ENCODE assay signal across 37 cellular contexts in genomic region chr5:127430627-127431026, GRCh38.
"Had no signal": no experiment of that assay in that cellular context is flagged by ENCODE, and none has a peak within 500 bp of the region (broad histone marks: within the 10 kb centered on the region; RNA-seq: fewer than 3 reads in every experiment).

No MANE protein-coding gene starts in this region.

- ATAC-seq: activated T-helper 17 cell treated with anti-CD3 and anti-CD28 coated beads, Interleukin-2, amount 50 U/mL, for 72 hours; PC-3; Right ventricle myocardium inferior had no signal

- H3K4me3 Mint-ChIP-seq: activated B cell treated with CpG ODN at 0.5 μM for 24 hours; activated CD4-positive, alpha-beta memory T cell treated with anti-CD3 and anti-CD28 coated beads for 36 hours; activated naive CD8-positive, alpha-beta T cell treated with anti-CD3 and anti-CD28 coated beads for 36 hours; activated T-helper 17 cell treated with anti-CD3 and anti-CD28 coated beads, Interleukin-2, amount 50 U/mL, for 72 hours had no signal

- H3K27me3 Mint-ChIP-seq: activated B cell treated with CpG ODN at 0.5 μM for 24 hours; activated CD4-positive, alpha-beta memory T cell treated with anti-CD3 and anti-CD28 coated beads for 36 hours had no signal

- FAIRE-seq: RCC 7860 had no signal

- DNase-seq: activated B cell treated with CpG ODN at 0.5 μM for 24 hours; activated CD4-positive, alpha-beta memory T cell treated with anti-CD3 and anti-CD28 coated beads for 36 hours; activated CD4-positive, alpha-beta T cell treated with anti-CD3 and anti-CD28 coated beads for 4 hours; activated CD4-positive, alpha-beta T cell treated with anti-CD3 and anti-CD28 coated beads, Interleukin-2, amount 50 U/mL, for 1 hour; activated CD4-positive, CD25-positive, alpha-beta regulatory T cell treated with anti-CD3 and anti-CD28 coated beads, Interleukin-2, amount 50 U/mL, for 72 hours; activated CD8-positive, alpha-beta memory T cell treated with anti-CD3 and anti-CD28 coated beads, Interleukin-2, amount 50 U/mL, for 4 hours; activated effector memory CD4-positive, alpha-beta T cell treated with anti-CD3 and anti-CD28 coated beads, Interleukin-2, amount 50 U/mL, for 16 hours; activated naive CD4-positive, alpha-beta T cell; activated naive CD4-positive, alpha-beta T cell treated with anti-CD3 and anti-CD28 coated beads, Interleukin-2, amount 50 U/mL, for 16 hours; activated naive CD8-positive, alpha-beta T cell treated with anti-CD3 and anti-CD28 coated beads for 36 hours; activated T-cell treated with anti-CD3 and anti-CD28 coated beads for 4 hours; activated T-cell treated with anti-CD3 and anti-CD28 coated beads, Interleukin-2, amount 50 U/mL, for 48 hours; amniotic stem cell; aorta; brain microvascular endothelial cell; central memory CD4-positive, alpha-beta T cell; Karpas-422; NCI-H1105; NCI-H1417 treated with DMSO at 0.1 percent for 48 hours; NCI-H1694; NCI-H1930; NCI-H2081 treated with DMSO at 0.1 percent for 48 hours; NCI-H226; NCI-H446 treated with DMSO at 0.1 percent for 48 hours; NCI-H524; NCI-H69; PC-3; SIG-M5; SW 1271; T-helper 1 cell; T-helper 2 cell; T-helper 9 cell had no signal

- H3K27ac ChIP-seq: brain microvascular endothelial cell, RWPE1, VCaP had no signal

- H3K27me3 ChIP-seq: brain microvascular endothelial cell had no signal

- H3K36me3 Mint-ChIP-seq: activated CD4-positive, alpha-beta memory T cell treated with anti-CD3 and anti-CD28 coated beads for 36 hours; activated naive CD8-positive, alpha-beta T cell treated with anti-CD3 and anti-CD28 coated beads for 36 hours had no signal

- H3K9me3 Mint-ChIP-seq: activated B cell treated with CpG ODN at 0.5 μM for 24 hours; activated CD4-positive, alpha-beta memory T cell treated with anti-CD3 and anti-CD28 coated beads for 36 hours; activated naive CD8-positive, alpha-beta T cell treated with anti-CD3 and anti-CD28 coated beads for 36 hours; activated T-helper 17 cell treated with anti-CD3 and anti-CD28 coated beads, Interleukin-2, amount 50 U/mL, for 72 hours had no signal

- H3K36me3 ChIP-seq: brain microvascular endothelial cell had no signal

- H3K4me1 Mint-ChIP-seq: activated B cell treated with CpG ODN at 0.5 μM for 24 hours; activated naive CD8-positive, alpha-beta T cell treated with anti-CD3 and anti-CD28 coated beads for 36 hours; activated T-helper 17 cell treated with anti-CD3 and anti-CD28 coated beads, Interleukin-2, amount 50 U/mL, for 72 hours had no signal

- H3K27ac Mint-ChIP-seq: activated B cell treated with CpG ODN at 0.5 μM for 24 hours; activated CD4-positive, alpha-beta memory T cell treated with anti-CD3 and anti-CD28 coated beads for 36 hours; activated naive CD8-positive, alpha-beta T cell treated with anti-CD3 and anti-CD28 coated beads for 36 hours; activated T-helper 17 cell treated with anti-CD3 and anti-CD28 coated beads, Interleukin-2, amount 50 U/mL, for 72 hours had no signal
